Comparison of ENCODE assay signal across 6 cellular contexts in genomic region chr2:176136375-176137248, GRCh38. TPM values are rescaled to one million over a fixed set of nuclear protein-coding genes. Genes with fewer than 3 reads are reported as not detected.
DNase-seq lines count a peak whose midpoint lies in the region; ATAC-seq and TF ChIP-seq lines count a peak whose summit lies in the region.

No MANE protein-coding gene starts in this region.

- peaks cover 7 to 80% (median 50%) of the 10 kb centered on the region in 6 donors for H3K4me1 ChIP-seq in spleen

- no peak for TF ChIP-seq CTCF in spleen (IDR thresholded peaks at IDR 0.05 in 8 of 11, conservative IDR thresholded peaks at IDR 0.05 in 3 of 11)
- no peak for TF ChIP-seq CTCF in dorsolateral prefrontal cortex (IDR thresholded peaks at IDR 0.05 in 54 of 56, conservative IDR thresholded peaks at IDR 0.05 in 2 of 56; ENCODE audit: low read depth in 1 of 56, partially characterized antibody in 56 of 56)

- no peaks in the 10 kb centered on the region for H3K9me3 ChIP-seq in spleen

- H3K36me3 ChIP-seq in spleen, result no peaks in the 10 kb centered on the region

- intact Hi-C loops in spleen (cut with DNase I; ENCODE audit: low total_unique reads) (no loop called here), dorsolateral prefrontal cortex (cut with DNase I) (loop anchor here in 1 of 2 donors (5.0 kb wide), 1 partner anchor 676 kb away; no protein-coding TSS in a partner anchor)

- peaks cover 0 to 100% (median 94%) of the 10 kb centered on the region in 7 donors for H3K27me3 ChIP-seq in spleen (replicated peaks in 1 of 7)
- H3K27me3 ChIP-seq in dorsolateral prefrontal cortex, result peaks cover 16 to 100% (median 96%) of the 10 kb centered on the region in 45 donors

- peak overlapping the region; percentile 76 for H3K27ac ChIP-seq in epithelial cell of prostate
- peak overlapping the region; percentile 69 to 93 (median 86) for H3K27ac ChIP-seq in spleen
- no peak overlapping the region for H3K27ac ChIP-seq in dorsolateral prefrontal cortex

- H3K4me3 ChIP-seq in spleen, result peak overlapping the region; percentile 12 to 67 (median 36)
- peak overlapping the region in 16 of 59 donors; percentile 5 to 39 (median 20) for H3K4me3 ChIP-seq in dorsolateral prefrontal cortex

- DNase-seq in DMS79 treated with DMSO at 0.1 percent for 48 hours (lab: John Stamatoyannopoulos, UW), result peak; percentile 50
- DNase-seq in DMS79 (lab: John Stamatoyannopoulos, UW), result no peak
- no peak for DNase-seq in epithelial cell of prostate (ENCODE audit: low read depth, low spot score)
- peak; percentile 75 for DNase-seq in spleen
- DNase-seq in dorsolateral prefrontal cortex, result no peak

- 2 to 7% (median 5%) methylated on average over 40 to 71 of the region's 71 CpGs for WGBS in spleen, 5 donors

- TF ChIP-seq POLR2A in spleen (IDR thresholded peaks at IDR 0.05), result no peak

- no peak for ATAC-seq in HG02884 (IDR thresholded peaks at IDR 0.05; ENCODE audit: unreplicated experiment)

RNA-seq across cellular contexts. Expression of gene HOXD8, which starts 7.1 kb away (rescaled TPM):
- total RNA-seq in spleen (10 to 100 TPM; 10.5 to 27.0 (median 16.8) TPM), dorsolateral prefrontal cortex (not detected)
- 10 to 100 TPM in 1 of 3 donors, 1 to 10 TPM in 2; 4.7 to 15.7 (median 6.0) TPM for polyA plus RNA-seq in spleen

RNA-seq across cellular contexts. Expression of gene HOXD9, which starts 14.1 kb away (rescaled TPM):
- total RNA-seq in spleen, result 1 to 10 TPM; 1.1 to 4.0 (median 2.9) TPM
- 1 to 10 TPM; 1.2 to 3.6 (median 1.5) TPM for polyA plus RNA-seq in spleen
- total RNA-seq in dorsolateral prefrontal cortex, result under 1 TPM in 1 of 120 experiments, not detected in 119; 0.23 TPM

RNA-seq across cellular contexts. Expression of gene HOXD4, which starts 14.7 kb away (rescaled TPM):
- 1 to 10 TPM; 3.9 to 9.8 (median 8.3) TPM for total RNA-seq in spleen
- 1 to 10 TPM in 2 of 3 donors, under 1 TPM in 1; 0.88 to 5.1 (median 2.1) TPM for polyA plus RNA-seq in spleen
- not detected for total RNA-seq in dorsolateral prefrontal cortex

RNA-seq across cellular contexts. Expression of gene HOXD10, which starts 20.0 kb away (rescaled TPM):
- not detected for total RNA-seq in spleen
- under 1 TPM in 1 of 3 donors, not detected in 2; 0.06 TPM for polyA plus RNA-seq in spleen
- under 1 TPM in 1 of 120 experiments, not detected in 119; 0.24 TPM for total RNA-seq in dorsolateral prefrontal cortex

RNA-seq across cellular contexts. Expression of gene HOXD3, which starts 20.5 kb away (rescaled TPM):
- total RNA-seq in spleen (10 to 100 TPM in 2 of 7 donors, 1 to 10 TPM in 5; 4.5 to 15.3 (median 9.8) TPM), dorsolateral prefrontal cortex (1 to 10 TPM in 1 of 120 experiments, under 1 TPM in 43, not detected in 76; 0.19 to 1.1 (median 0.33) TPM)
- 1 to 10 TPM; 1.2 to 4.4 (median 1.7) TPM for polyA plus RNA-seq in spleen

Comparison
In these comparisons a context has a peak if more than half of its experiments do, and no peak if none do; other contexts are left out.
1. DNase-seq: peak in DMS79 treated with DMSO at 0.1 percent for 48 hours (single experiment) and spleen (single experiment); none in DMS79 (single experiment), epithelial cell of prostate (single experiment) and dorsolateral prefrontal cortex (0 of 10).
2. H3K27ac ChIP-seq: peak in epithelial cell of prostate (single experiment) and spleen (8 of 8); none in dorsolateral prefrontal cortex (0 of 59).
3. RNA of gene HOXD8, which starts 7.1 kb away (total RNA-seq): 10.5 to 27.0 TPM in spleen; not detected in dorsolateral prefrontal cortex; every median in the first group is over 4 times any median in the second.